In genomic region chr17:7560172-7561027, GRCh38 we compare ENCODE assay signal across 1 cellular context.
TF ChIP-seq lines count a peak whose summit lies in the region.

No MANE protein-coding gene starts in this region.

TF ChIP-seq in HepG2, 621 proteins besides CTCF, POLR2A, EP300 and RAD21 (continued from another document and continues in another):
- TF ChIP-seq, protein P1, sequence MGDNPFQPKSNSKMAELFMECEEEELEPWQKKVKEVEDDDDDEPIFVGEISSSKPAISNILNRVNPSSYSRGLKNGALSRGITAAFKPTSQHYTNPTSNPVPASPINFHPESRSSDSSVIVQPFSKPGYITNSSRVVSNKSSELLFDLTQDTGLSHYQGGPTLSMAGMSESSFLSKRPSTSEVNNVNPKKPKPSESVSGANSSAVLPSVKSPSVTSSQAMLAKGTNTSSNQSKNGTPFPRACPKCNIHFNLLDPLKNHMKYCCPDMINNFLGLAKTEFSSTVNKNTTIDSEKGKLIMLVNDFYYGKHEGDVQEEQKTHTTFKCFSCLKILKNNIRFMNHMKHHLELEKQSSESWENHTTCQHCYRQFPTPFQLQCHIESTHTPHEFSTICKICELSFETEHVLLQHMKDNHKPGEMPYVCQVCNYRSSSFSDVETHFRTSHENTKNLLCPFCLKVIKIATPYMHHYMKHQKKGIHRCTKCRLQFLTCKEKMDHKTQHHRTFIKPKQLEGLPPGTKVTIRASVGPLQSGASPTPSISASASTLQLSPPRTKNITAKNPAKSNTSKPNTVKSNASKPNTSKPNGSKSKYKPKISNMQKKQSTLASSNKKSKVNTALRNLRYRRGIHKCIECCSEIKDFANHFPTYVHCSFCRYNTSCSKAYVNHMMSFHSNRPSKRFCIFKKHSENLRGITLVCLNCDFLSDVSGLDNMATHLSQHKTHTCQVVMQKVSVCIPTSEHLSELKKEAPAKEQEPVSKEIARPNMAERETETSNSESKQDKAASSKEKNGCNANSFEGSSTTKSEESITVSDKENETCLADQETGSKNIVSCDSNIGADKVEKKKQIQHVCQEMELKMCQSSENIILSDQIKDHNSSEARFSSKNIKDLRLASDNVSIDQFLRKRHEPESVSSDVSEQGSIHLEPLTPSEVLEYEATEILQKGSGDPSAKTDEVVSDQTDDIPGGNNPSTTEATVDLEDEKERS (CRISPR knock-in tag; IDR thresholded peaks at IDR 0.05): no peak
- TF ChIP-seq, protein P2, sequence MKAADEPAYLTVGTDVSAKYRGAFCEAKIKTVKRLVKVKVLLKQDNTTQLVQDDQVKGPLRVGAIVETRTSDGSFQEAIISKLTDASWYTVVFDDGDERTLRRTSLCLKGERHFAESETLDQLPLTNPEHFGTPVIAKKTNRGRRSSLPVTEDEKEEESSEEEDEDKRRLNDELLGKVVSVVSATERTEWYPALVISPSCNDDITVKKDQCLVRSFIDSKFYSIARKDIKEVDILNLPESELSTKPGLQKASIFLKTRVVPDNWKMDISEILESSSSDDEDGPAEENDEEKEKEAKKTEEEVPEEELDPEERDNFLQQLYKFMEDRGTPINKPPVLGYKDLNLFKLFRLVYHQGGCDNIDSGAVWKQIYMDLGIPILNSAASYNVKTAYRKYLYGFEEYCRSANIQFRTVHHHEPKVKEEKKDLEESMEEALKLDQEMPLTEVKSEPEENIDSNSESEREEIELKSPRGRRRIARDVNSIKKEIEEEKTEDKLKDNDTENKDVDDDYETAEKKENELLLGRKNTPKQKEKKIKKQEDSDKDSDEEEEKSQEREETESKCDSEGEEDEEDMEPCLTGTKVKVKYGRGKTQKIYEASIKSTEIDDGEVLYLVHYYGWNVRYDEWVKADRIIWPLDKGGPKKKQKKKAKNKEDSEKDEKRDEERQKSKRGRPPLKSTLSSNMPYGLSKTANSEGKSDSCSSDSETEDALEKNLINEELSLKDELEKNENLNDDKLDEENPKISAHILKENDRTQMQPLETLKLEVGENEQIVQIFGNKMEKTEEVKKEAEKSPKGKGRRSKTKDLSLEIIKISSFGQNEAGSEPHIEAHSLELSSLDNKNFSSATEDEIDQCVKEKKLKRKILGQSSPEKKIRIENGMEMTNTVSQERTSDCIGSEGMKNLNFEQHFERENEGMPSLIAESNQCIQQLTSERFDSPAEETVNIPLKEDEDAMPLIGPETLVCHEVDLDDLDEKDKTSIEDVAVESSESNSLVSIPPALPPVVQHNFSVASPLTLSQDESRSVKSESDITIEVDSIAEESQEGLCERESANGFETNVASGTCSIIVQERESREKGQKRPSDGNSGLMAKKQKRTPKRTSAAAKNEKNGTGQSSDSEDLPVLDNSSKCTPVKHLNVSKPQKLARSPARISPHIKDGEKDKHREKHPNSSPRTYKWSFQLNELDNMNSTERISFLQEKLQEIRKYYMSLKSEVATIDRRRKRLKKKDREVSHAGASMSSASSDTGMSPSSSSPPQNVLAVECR (CRISPR knock-in tag; IDR thresholded peaks at IDR 0.05; ENCODE audit: borderline replicate concordance): no peak
- TF ChIP-seq, protein P3, sequence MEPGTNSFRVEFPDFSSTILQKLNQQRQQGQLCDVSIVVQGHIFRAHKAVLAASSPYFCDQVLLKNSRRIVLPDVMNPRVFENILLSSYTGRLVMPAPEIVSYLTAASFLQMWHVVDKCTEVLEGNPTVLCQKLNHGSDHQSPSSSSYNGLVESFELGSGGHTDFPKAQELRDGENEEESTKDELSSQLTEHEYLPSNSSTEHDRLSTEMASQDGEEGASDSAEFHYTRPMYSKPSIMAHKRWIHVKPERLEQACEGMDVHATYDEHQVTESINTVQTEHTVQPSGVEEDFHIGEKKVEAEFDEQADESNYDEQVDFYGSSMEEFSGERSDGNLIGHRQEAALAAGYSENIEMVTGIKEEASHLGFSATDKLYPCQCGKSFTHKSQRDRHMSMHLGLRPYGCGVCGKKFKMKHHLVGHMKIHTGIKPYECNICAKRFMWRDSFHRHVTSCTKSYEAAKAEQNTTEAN (CRISPR knock-in tag; conservative IDR thresholded peaks at IDR 0.05): no peak
- TF ChIP-seq ZNF543 (CRISPR knock-in tag; IDR thresholded peaks at IDR 0.05) (0 out of 2 replicates have a peak, but pooled peaks have one; percentile 1), HOXA7 (CRISPR knock-in tag; IDR thresholded peaks at IDR 0.05) (no peak), ZNF460 (CRISPR knock-in tag; IDR thresholded peaks at IDR 0.05; ENCODE audit: borderline replicate concordance) (no peak), GABPA (IDR thresholded peaks at IDR 0.05; ENCODE audit: low read depth, low read length) (no peak), GABPA (CRISPR knock-in tag; IDR thresholded peaks at IDR 0.05; ENCODE audit: low read depth) (0 out of 2 replicates have a peak, but pooled peaks have one; percentile 23), SAFB2 (CRISPR knock-in tag; IDR thresholded peaks at IDR 0.05; ENCODE audit: borderline replicate concordance, low read depth) (no peak), KDM1A (CRISPR knock-in tag; IDR thresholded peaks at IDR 0.05) (no peak), FOXC1 (CRISPR knock-in tag; IDR thresholded peaks at IDR 0.05; ENCODE audit: borderline replicate concordance) (no peak), ZNF468 (CRISPR knock-in tag; IDR thresholded peaks at IDR 0.05) (no peak), NR2F6 (IDR thresholded peaks at IDR 0.05) (no peak), NR2F6 (CRISPR knock-in tag; IDR thresholded peaks at IDR 0.05) (no peak), ZNF383 (CRISPR knock-in tag; IDR thresholded peaks at IDR 0.05; ENCODE audit: borderline replicate concordance) (no peak), SMARCC2 (IDR thresholded peaks at IDR 0.05) (no peak), ZNF879 (CRISPR knock-in tag; IDR thresholded peaks at IDR 0.05) (no peak), ZSCAN31 (CRISPR knock-in tag; IDR thresholded peaks at IDR 0.05; ENCODE audit: low read depth) (no peak), THAP11 (CRISPR knock-in tag; IDR thresholded peaks at IDR 0.05) (0 out of 2 replicates have a peak, but pooled peaks have one; percentile 18), ZXDC (CRISPR knock-in tag; IDR thresholded peaks at IDR 0.05) (no peak), EHMT2 (IDR thresholded peaks at IDR 0.05; ENCODE audit: borderline replicate concordance, low read depth, low read length) (no peak), ZBTB20 (CRISPR knock-in tag; IDR thresholded peaks at IDR 0.05; ENCODE audit: borderline replicate concordance, low read depth) (0 out of 2 replicates have a peak, but pooled peaks have one; percentile 12), TARDBP (CRISPR knock-in tag; IDR thresholded peaks at IDR 0.05) (no peak), SPEN (CRISPR knock-in tag; IDR thresholded peaks at IDR 0.05; ENCODE audit: low read depth) (0 out of 2 replicates have a peak, but pooled peaks have one; percentile 13), MXD4 (CRISPR knock-in tag; IDR thresholded peaks at IDR 0.05) (no peak), KMT2B (CRISPR knock-in tag; IDR thresholded peaks at IDR 0.05) (peak; percentile 17; the same call in 1 of the 2 replicates), USF2 (IDR thresholded peaks at IDR 0.05; ENCODE audit: low read depth, low read length) (no peak), USF2 (CRISPR knock-in tag; IDR thresholded peaks at IDR 0.05; ENCODE audit: borderline replicate concordance) (no peak)
- TF ChIP-seq, protein P4, sequence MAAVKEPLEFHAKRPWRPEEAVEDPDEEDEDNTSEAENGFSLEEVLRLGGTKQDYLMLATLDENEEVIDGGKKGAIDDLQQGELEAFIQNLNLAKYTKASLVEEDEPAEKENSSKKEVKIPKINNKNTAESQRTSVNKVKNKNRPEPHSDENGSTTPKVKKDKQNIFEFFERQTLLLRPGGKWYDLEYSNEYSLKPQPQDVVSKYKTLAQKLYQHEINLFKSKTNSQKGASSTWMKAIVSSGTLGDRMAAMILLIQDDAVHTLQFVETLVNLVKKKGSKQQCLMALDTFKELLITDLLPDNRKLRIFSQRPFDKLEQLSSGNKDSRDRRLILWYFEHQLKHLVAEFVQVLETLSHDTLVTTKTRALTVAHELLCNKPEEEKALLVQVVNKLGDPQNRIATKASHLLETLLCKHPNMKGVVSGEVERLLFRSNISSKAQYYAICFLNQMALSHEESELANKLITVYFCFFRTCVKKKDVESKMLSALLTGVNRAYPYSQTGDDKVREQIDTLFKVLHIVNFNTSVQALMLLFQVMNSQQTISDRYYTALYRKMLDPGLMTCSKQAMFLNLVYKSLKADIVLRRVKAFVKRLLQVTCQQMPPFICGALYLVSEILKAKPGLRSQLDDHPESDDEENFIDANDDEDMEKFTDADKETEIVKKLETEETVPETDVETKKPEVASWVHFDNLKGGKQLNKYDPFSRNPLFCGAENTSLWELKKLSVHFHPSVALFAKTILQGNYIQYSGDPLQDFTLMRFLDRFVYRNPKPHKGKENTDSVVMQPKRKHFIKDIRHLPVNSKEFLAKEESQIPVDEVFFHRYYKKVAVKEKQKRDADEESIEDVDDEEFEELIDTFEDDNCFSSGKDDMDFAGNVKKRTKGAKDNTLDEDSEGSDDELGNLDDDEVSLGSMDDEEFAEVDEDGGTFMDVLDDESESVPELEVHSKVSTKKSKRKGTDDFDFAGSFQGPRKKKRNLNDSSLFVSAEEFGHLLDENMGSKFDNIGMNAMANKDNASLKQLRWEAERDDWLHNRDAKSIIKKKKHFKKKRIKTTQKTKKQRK (IDR thresholded peaks at IDR 0.05; ENCODE audit: low read length): no peak
- TF ChIP-seq, protein P5, sequence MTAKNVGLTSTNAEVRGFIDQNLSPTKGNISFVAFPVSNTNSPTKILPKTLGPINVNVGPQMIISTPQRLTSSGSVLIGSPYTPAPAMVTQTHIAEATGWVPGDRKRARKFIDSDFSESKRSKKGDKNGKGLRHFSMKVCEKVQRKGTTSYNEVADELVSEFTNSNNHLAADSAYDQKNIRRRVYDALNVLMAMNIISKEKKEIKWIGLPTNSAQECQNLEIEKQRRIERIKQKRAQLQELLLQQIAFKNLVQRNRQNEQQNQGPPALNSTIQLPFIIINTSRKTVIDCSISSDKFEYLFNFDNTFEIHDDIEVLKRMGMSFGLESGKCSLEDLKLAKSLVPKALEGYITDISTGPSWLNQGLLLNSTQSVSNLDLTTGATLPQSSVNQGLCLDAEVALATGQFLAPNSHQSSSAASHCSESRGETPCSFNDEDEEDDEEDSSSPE (CRISPR knock-in tag; IDR thresholded peaks at IDR 0.05): no peak
- TF ChIP-seq, protein P6, sequence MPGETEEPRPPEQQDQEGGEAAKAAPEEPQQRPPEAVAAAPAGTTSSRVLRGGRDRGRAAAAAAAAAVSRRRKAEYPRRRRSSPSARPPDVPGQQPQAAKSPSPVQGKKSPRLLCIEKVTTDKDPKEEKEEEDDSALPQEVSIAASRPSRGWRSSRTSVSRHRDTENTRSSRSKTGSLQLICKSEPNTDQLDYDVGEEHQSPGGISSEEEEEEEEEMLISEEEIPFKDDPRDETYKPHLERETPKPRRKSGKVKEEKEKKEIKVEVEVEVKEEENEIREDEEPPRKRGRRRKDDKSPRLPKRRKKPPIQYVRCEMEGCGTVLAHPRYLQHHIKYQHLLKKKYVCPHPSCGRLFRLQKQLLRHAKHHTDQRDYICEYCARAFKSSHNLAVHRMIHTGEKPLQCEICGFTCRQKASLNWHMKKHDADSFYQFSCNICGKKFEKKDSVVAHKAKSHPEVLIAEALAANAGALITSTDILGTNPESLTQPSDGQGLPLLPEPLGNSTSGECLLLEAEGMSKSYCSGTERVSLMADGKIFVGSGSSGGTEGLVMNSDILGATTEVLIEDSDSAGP (CRISPR knock-in tag; IDR thresholded peaks at IDR 0.05; ENCODE audit: borderline replicate concordance): peak; percentile 42; the same call in 1 of the 2 replicates
- TF ChIP-seq, protein P7, sequence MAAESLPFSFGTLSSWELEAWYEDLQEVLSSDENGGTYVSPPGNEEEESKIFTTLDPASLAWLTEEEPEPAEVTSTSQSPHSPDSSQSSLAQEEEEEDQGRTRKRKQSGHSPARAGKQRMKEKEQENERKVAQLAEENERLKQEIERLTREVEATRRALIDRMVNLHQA (CRISPR knock-in tag; IDR thresholded peaks at IDR 0.05): no peak
